8 cellular contexts compared by ENCODE assay signal in the genomic region with DNA sequence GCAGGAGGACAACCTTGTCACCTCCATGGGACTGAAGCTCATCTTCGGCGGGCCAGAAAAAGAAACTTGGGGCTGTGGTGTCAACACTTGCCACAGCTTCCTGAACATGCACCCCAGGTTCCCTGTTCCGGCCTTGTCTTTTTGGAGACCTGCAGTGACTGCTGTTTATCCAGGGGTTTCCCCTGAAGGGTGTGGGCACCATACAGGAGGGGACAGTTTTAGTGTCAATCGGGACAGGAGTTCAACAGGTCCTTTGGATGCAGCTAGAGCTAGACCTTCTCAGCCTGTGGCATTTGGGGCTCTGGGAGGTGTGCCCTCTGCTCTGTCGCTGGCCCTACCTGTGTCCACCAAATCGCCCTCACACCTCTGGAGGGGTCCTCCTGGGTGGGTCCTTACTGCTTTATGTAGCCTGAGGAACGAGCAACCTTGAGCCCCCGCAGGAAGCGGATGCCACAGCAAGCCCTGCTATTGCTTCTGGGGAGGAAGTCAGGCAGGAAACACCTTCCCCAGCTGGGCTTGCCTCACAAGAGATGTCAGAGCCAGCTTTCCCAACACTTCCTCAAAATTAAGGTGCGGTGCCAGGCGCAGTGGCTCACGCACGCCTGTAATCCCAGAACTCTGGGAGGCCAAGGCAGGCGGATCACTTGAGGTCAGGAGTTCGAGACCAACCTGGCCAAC.
DNase-seq lines count a peak whose midpoint lies in the region; ATAC-seq, FAIRE-seq and TF ChIP-seq lines count a peak whose summit lies in the region.
"Not testable (repeated sequence)": the region's sequence is repeated elsewhere in the genome, so short reads cannot be mapped to it uniquely, and the experiment has no call there.

No MANE protein-coding gene starts in this region.

- H3K27ac ChIP-seq in HepG2 (ENCODE audit: extremely low read length, insufficient read depth, low read length), result not testable (repeated sequence)

- not testable (repeated sequence) for H3K4me1 ChIP-seq in HepG2 (ENCODE audit: insufficient read depth, low read length)

- H3K27me3 ChIP-seq in HepG2 (ENCODE audit: control insufficient read depth in 1 of 2, insufficient read depth in 2 of 2, low read length in 2 of 2), result not testable (repeated sequence)

- not testable (repeated sequence) for BruUV-seq in HepG2 (replicated peaks; lab: Mats Ljungman, UMichigan)

- H3K9me3 Mint-ChIP-seq in activated T-helper 17 cell treated with anti-CD3 and anti-CD28 coated beads, Interleukin-2, amount 50 U/mL, for 72 hours; natural killer cell treated with Interleukin-12 subunit alpha and Interleukin-12 subunit beta and Interleukin-15 and Interleukin-18, amount 100 ng/mL, for 72 hours; stimulated activated naive CD8-positive, alpha-beta T cell treated with anti-CD3 and anti-CD28 coated beads, Interleukin-15, amount 100 ng/mL, for 72 hours: not testable (repeated sequence)

- no CpG with 5 or more reads among the region's 15 CpGs for WGBS in HepG2 (ENCODE audit: low lambda C conversion rate)

- H3K4me3 Mint-ChIP-seq in T-helper 17 cell; activated T-helper 17 cell treated with anti-CD3 and anti-CD28 coated beads, Interleukin-2, amount 50 U/mL, for 72 hours; natural killer cell treated with Interleukin-12 subunit alpha and Interleukin-12 subunit beta and Interleukin-15 and Interleukin-18, amount 100 ng/mL, for 72 hours; stimulated activated naive CD8-positive, alpha-beta T cell treated with anti-CD3 and anti-CD28 coated beads, Interleukin-15, amount 100 ng/mL, for 72 hours: not testable (repeated sequence)

- not testable (repeated sequence) for H3K4me2 ChIP-seq in HepG2 (ENCODE audit: low read depth, low read length)

- not testable (repeated sequence) for TF ChIP-seq RAD21 in HepG2 (CRISPR knock-in tag; IDR thresholded peaks at IDR 0.05)

- H2AFZ ChIP-seq in HepG2 (ENCODE audit: low read length), result not testable (repeated sequence)

- not testable (repeated sequence) for TF ChIP-seq POLR2A in HepG2 (IDR thresholded peaks at IDR 0.05; ENCODE audit: insufficient read depth in 1 of 2, low read depth in 2 of 2, low read length in 2 of 2)

- H3K4me1 Mint-ChIP-seq in T-helper 17 cell; activated T-helper 17 cell treated with anti-CD3 and anti-CD28 coated beads, Interleukin-2, amount 50 U/mL, for 72 hours; natural killer cell treated with Interleukin-12 subunit alpha and Interleukin-12 subunit beta and Interleukin-15 and Interleukin-18, amount 100 ng/mL, for 72 hours (ENCODE audit: low read depth in 2 of 2); stimulated activated naive CD8-positive, alpha-beta T cell treated with anti-CD3 and anti-CD28 coated beads, Interleukin-15, amount 100 ng/mL, for 72 hours: not testable (repeated sequence)

- TF ChIP-seq EP300 in HepG2 (IDR thresholded peaks at IDR 0.05; ENCODE audit: low read depth in 2 of 2, low read length in 2 of 2); HepG2 (CRISPR knock-in tag; IDR thresholded peaks at IDR 0.05; ENCODE audit: borderline replicate concordance): not testable (repeated sequence)

- ATAC-seq in GM18511 (IDR thresholded peaks at IDR 0.05; ENCODE audit: unreplicated experiment) (peak; percentile 42), HG02678 (IDR thresholded peaks at IDR 0.05; ENCODE audit: unreplicated experiment) (peak; percentile 30), T-helper 17 cell (peak; percentile 80), Right ventricle myocardium inferior (peak; percentile 33), HepG2 (peak; percentile 21; the same call in 2 of the 3 replicates)
- peak; percentile 91 for ATAC-seq in activated T-helper 17 cell treated with anti-CD3 and anti-CD28 coated beads, Interleukin-2, amount 50 U/mL, for 72 hours (replicated peaks)
- ATAC-seq in natural killer cell treated with Interleukin-12 subunit alpha and Interleukin-12 subunit beta and Interleukin-15 and Interleukin-18, amount 100 ng/mL, for 72 hours, result peak; percentile 61 to 79
- peak; percentile 85 for ATAC-seq in stimulated activated naive CD8-positive, alpha-beta T cell treated with anti-CD3 and anti-CD28 coated beads, Interleukin-15, amount 100 ng/mL, for 72 hours

- FAIRE-seq in HepG2 (lab: Jason Lieb, UNC), result not testable (repeated sequence)

- not testable (repeated sequence) for H3K79me2 ChIP-seq in HepG2 (ENCODE audit: insufficient read depth, low read length)

- H3K36me3 ChIP-seq in HepG2 (replicated peaks in 1 of 2; ENCODE audit: control insufficient read depth in 1 of 2, insufficient read depth in 2 of 2, low read length in 2 of 2), result not testable (repeated sequence)

- DNase-seq in T-helper 17 cell; Right ventricle myocardium inferior (ENCODE audit: missing footprints); HepG2 (ENCODE audit: low spot score); natural killer cell treated with Interleukin-12 subunit alpha and Interleukin-12 subunit beta and Interleukin-15 and Interleukin-18, amount 100 ng/mL, for 72 hours (ENCODE audit: low spot score); stimulated activated naive CD8-positive, alpha-beta T cell treated with anti-CD3 and anti-CD28 coated beads, Interleukin-15, amount 100 ng/mL, for 72 hours: not testable (repeated sequence)

- H3K27me3 Mint-ChIP-seq in T-helper 17 cell; activated T-helper 17 cell treated with anti-CD3 and anti-CD28 coated beads, Interleukin-2, amount 50 U/mL, for 72 hours; natural killer cell treated with Interleukin-12 subunit alpha and Interleukin-12 subunit beta and Interleukin-15 and Interleukin-18, amount 100 ng/mL, for 72 hours; stimulated activated naive CD8-positive, alpha-beta T cell treated with anti-CD3 and anti-CD28 coated beads, Interleukin-15, amount 100 ng/mL, for 72 hours: not testable (repeated sequence)

- CTCF ChIA-PET in HepG2 (lab: Yijun Ruan, JAX; ENCODE audit: low intra/inter-chr PET ratio, low total read pairs), result not testable (repeated sequence)

- intact Hi-C loops in Right ventricle myocardium inferior (cut with DNase I); HepG2 (cut with micrococcal nuclease; ENCODE audit: unreplicated experiment): not testable (repeated sequence)

- POLR2A ChIA-PET in HepG2 (lab: Yijun Ruan, JAX), result not testable (repeated sequence)

- H3K9me3 ChIP-seq in T-helper 17 cell (ENCODE audit: control insufficient read depth, low read length, poor library complexity, severe bottlenecking); HepG2 (ENCODE audit: low read length): not testable (repeated sequence)

- not testable (repeated sequence) for H3K27ac Mint-ChIP-seq in T-helper 17 cell; activated T-helper 17 cell treated with anti-CD3 and anti-CD28 coated beads, Interleukin-2, amount 50 U/mL, for 72 hours; natural killer cell treated with Interleukin-12 subunit alpha and Interleukin-12 subunit beta and Interleukin-15 and Interleukin-18, amount 100 ng/mL, for 72 hours; stimulated activated naive CD8-positive, alpha-beta T cell treated with anti-CD3 and anti-CD28 coated beads, Interleukin-15, amount 100 ng/mL, for 72 hours

- not testable (repeated sequence) for TF ChIP-seq CTCF in HepG2 (CRISPR knock-in tag; IDR thresholded peaks at IDR 0.05)

- in situ Hi-C loops in HepG2 (cut with HindIII; ENCODE audit: extremely low pct_ligation_motif_present, low pct_unique_long_range_greater_than_20kb), result not testable (repeated sequence)

- H3K36me3 Mint-ChIP-seq in T-helper 17 cell (ENCODE audit: low read depth); activated T-helper 17 cell treated with anti-CD3 and anti-CD28 coated beads, Interleukin-2, amount 50 U/mL, for 72 hours (ENCODE audit: low read depth); natural killer cell treated with Interleukin-12 subunit alpha and Interleukin-12 subunit beta and Interleukin-15 and Interleukin-18, amount 100 ng/mL, for 72 hours: not testable (repeated sequence)

- H3K9ac ChIP-seq in HepG2 (ENCODE audit: insufficient read depth, low read depth, low read length), result not testable (repeated sequence)

- not testable (repeated sequence) for H3K4me3 ChIP-seq in HepG2 (replicated peaks in 1 of 3; ENCODE audit: insufficient read depth in 1 of 3, low read depth in 2 of 3, low read length in 3 of 3)

- H4K20me1 ChIP-seq in HepG2 (ENCODE audit: insufficient read depth, low read length), result not testable (repeated sequence)

Comparison
In these comparisons a context has a peak if more than half of its experiments do, and no peak if none do; other contexts are left out.
1. ATAC-seq: peak in every context shown above with its lines; median percentile 91 in activated T-helper 17 cell treated with anti-CD3 and anti-CD28 coated beads, Interleukin-2, amount 50 U/mL, for 72 hours; 85 in stimulated activated naive CD8-positive, alpha-beta T cell treated with anti-CD3 and anti-CD28 coated beads, Interleukin-15, amount 100 ng/mL, for 72 hours; 80 in T-helper 17 cell; 70 in natural killer cell treated with Interleukin-12 subunit alpha and Interleukin-12 subunit beta and Interleukin-15 and Interleukin-18, amount 100 ng/mL, for 72 hours; 42 in GM18511; 33 in Right ventricle myocardium inferior; 30 in HG02678; 21 in HepG2.